Comparison of ENCODE assay signal across 24 cellular contexts in the genomic region with DNA sequence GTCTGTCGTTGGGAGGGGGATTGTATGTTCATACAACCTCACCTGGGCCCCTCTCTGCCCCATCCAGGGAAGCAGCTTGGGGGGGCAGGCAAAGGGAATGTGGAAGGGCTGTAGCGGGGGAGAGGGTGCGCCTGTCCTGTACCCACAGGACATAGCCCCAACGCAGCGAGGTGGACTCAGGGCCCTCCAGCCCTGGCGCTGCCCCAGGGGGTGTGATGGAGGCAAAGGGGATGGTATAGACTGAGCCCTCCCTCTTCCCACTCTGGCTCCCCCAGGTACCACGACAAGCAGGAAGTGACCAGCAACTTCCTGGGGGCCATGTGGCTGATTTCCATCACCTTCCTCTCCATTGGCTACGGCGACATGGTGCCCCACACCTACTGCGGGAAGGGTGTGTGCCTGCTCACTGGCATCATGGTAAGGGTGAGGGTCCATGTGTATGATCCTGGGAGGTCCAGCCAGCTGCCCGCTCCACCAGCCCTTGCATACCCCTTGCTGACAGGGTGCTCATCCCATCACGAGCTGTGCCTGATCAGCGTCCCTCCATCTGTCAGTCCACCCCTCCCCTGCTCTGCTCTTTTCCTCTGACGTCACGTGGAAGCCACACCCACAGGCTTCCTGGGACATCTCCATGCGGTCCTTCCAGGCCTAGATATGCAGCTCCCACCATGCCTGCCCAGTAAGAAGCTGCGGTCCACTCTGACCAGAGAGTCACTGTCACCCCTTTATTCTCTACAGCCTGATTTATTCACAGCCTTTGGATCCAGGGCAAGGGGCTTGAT. TPM values are rescaled to one million over a fixed set of nuclear protein-coding genes. Genes with fewer than 3 reads are reported as not detected.
DNase-seq lines count a peak whose midpoint lies in the region; ATAC-seq and TF ChIP-seq lines count a peak whose summit lies in the region.
"Had no signal": no experiment of that assay in that cellular context is flagged by ENCODE, and none has a peak within 500 bp of the region (broad histone marks: within the 10 kb centered on the region; RNA-seq: fewer than 3 reads in every experiment).

No MANE protein-coding gene starts in this region.

- no peak for TF ChIP-seq CTCF in BE2C (IDR thresholded peaks at IDR 0.05; ENCODE audit: low read depth, low read length)
- no peak for TF ChIP-seq CTCF in Panc1 (IDR thresholded peaks at IDR 0.05)
- TF ChIP-seq CTCF in Caco-2 (IDR thresholded peaks at IDR 0.05; ENCODE audit: insufficient read depth in 1 of 2, low read depth in 1 of 2, low read length in 1 of 2, severe bottlenecking in 1 of 2, unreplicated experiment in 1 of 2), result no peak

- CTCF ChIA-PET in Panc1 (lab: Charles Lee) (no interaction called here), Caco-2 (lab: Charles Lee) (no interaction called here)

- H3K56ac ChIP-seq in mesendoderm (ENCODE audit: low read length), result peak overlapping the region; percentile 15

- no peak overlapping the region for H3K9ac ChIP-seq in GM23248
- no peak overlapping the region for H3K9ac ChIP-seq in mesendoderm (ENCODE audit: low read length)
- H3K9ac ChIP-seq: KMS-11 had no signal

- H3K27me3 ChIP-seq in BE2C (no peaks in the 10 kb centered on the region), GM23248 (replicated peaks; ENCODE audit: insufficient read depth) (no peaks in the 10 kb centered on the region), Panc1 (ENCODE audit: control insufficient read depth, insufficient read depth, low read length) (no peaks in the 10 kb centered on the region), mesendoderm (ENCODE audit: insufficient read depth, low read length, poor library complexity) (no peaks in the 10 kb centered on the region), Caco-2 (replicated peaks; ENCODE audit: control insufficient read depth, insufficient read depth, low read length) (no peaks in the 10 kb centered on the region)

- no peaks in the 10 kb centered on the region for H3K4me1 Mint-ChIP-seq in Caco-2 (ENCODE audit: low read depth, unreplicated experiment)
- H3K4me1 Mint-ChIP-seq: activated CD4-positive, alpha-beta T cell treated with anti-CD3 and anti-CD28 coated beads for 36 hours; CD8-positive, alpha-beta memory T cell had no signal

- POLR2A ChIA-PET in Panc1 (lab: Charles Lee) (no interaction called here), Caco-2 (lab: Charles Lee) (interaction anchor here (0.6 kb wide), 1 partner anchor 457 kb away, joined by 4 read pairs; no protein-coding TSS in a partner anchor)

- no peak overlapping the region for H2BK15ac ChIP-seq in mesendoderm (replicated peaks; ENCODE audit: low read depth)

- no peaks in the 10 kb centered on the region for H3K9me3 ChIP-seq in BE2C
- H3K9me3 ChIP-seq in GM23248 (ENCODE audit: low read depth), result no peaks in the 10 kb centered on the region
- H3K9me3 ChIP-seq in Panc1 (ENCODE audit: control insufficient read depth, insufficient read depth, low read depth, low read length), result no peaks in the 10 kb centered on the region
- H3K9me3 ChIP-seq in Caco-2, result no peaks in the 10 kb centered on the region
- H3K9me3 ChIP-seq: esophagus squamous epithelium, gastroesophageal sphincter, prostate gland, SJSA1, stomach, tibial artery had no signal

- ATAC-seq in Panc1 (peak; percentile 75), GM18909 (IDR thresholded peaks at IDR 0.05; ENCODE audit: poor library complexity, unreplicated experiment) (no peak), GM21786 (IDR thresholded peaks at IDR 0.05; ENCODE audit: unreplicated experiment) (no peak)
- ATAC-seq: activated CD4-positive, alpha-beta T cell treated with anti-CD3 and anti-CD28 coated beads for 36 hours; gastroesophageal sphincter; GM12878 had no signal

- no peak overlapping the region for H4K5ac ChIP-seq in mesendoderm (ENCODE audit: low read length)

- H2BK5ac ChIP-seq in mesendoderm (ENCODE audit: low read length), result no peak overlapping the region

- H3K36me3 Mint-ChIP-seq in Caco-2 (ENCODE audit: insufficient read depth, unreplicated experiment), result no peaks in the 10 kb centered on the region
- H3K36me3 Mint-ChIP-seq: CD8-positive, alpha-beta memory T cell had no signal

- H3K23ac ChIP-seq in mesendoderm (ENCODE audit: low read length), result no peak overlapping the region

- H3K4me3 ChIP-seq in BE2C (ENCODE audit: low read depth, low read length) (no peak overlapping the region), GM23248 (no peak overlapping the region), Panc1 (ENCODE audit: low read depth in 2 of 2, low read length in 2 of 2) (no peak overlapping the region), mesendoderm (ENCODE audit: low read length) (no peak overlapping the region), Caco-2 (ENCODE audit: low read depth, low read length) (no peak overlapping the region)
- H3K4me3 ChIP-seq: esophagus squamous epithelium, gastroesophageal sphincter, GM12878, prostate gland, SJSA1, stomach, tibial artery had no signal

- no peak overlapping the region for H2AK5ac ChIP-seq in mesendoderm (ENCODE audit: low read length)

- no peaks in the 10 kb centered on the region for H3K79me2 ChIP-seq in GM23248 (ENCODE audit: insufficient read depth)
- no peaks in the 10 kb centered on the region for H3K79me2 ChIP-seq in mesendoderm (ENCODE audit: control insufficient read depth, insufficient read depth, low read length)

- no peak overlapping the region for H2BK120ac ChIP-seq in mesendoderm (ENCODE audit: low read depth, low read length)

- H3F3A ChIP-seq in GM23248 (ENCODE audit: insufficient read depth), result no peaks in the 10 kb centered on the region

- intact Hi-C loops in Panc1 (cut with micrococcal nuclease; ENCODE audit: unreplicated experiment), result no loop called here
- intact Hi-C loops in Caco-2 (cut with micrococcal nuclease; ENCODE audit: unreplicated experiment), result no loop called here

- in situ Hi-C loops in GM23248 (cut with MboI) (no loop called here), Panc1 (cut with HindIII; ENCODE audit: low pct_unique_long_range_greater_than_20kb, low sequenced_read_pairs) (no loop called here)

- H3K4me1 ChIP-seq in BE2C, result no peaks in the 10 kb centered on the region
- no peaks in the 10 kb centered on the region for H3K4me1 ChIP-seq in GM23248 (ENCODE audit: insufficient read depth)
- H3K4me1 ChIP-seq in Panc1 (ENCODE audit: control insufficient read depth, insufficient read depth, low read length), result no peaks in the 10 kb centered on the region
- H3K4me1 ChIP-seq in mesendoderm (ENCODE audit: control insufficient read depth, low read depth, low read length), result no peaks in the 10 kb centered on the region
- H3K4me1 ChIP-seq in Caco-2, result no peaks in the 10 kb centered on the region
- H3K4me1 ChIP-seq: esophagus squamous epithelium, gastroesophageal sphincter, prostate gland, SJSA1, stomach, tibial artery had no signal

- no peak overlapping the region for H3K27ac Mint-ChIP-seq in Caco-2 (ENCODE audit: unreplicated experiment)
- H3K27ac Mint-ChIP-seq: activated CD4-positive, alpha-beta T cell treated with anti-CD3 and anti-CD28 coated beads for 36 hours; activated T-cell treated with anti-CD3 and anti-CD28 coated beads, Interleukin-2, amount 50 U/mL, for 24 hours had no signal

- H3K9me2 ChIP-seq in GM23248 (ENCODE audit: insufficient read depth), result no peaks in the 10 kb centered on the region

- H3K9me3 Mint-ChIP-seq in Caco-2 (ENCODE audit: unreplicated experiment), result no peaks in the 10 kb centered on the region
- H3K9me3 Mint-ChIP-seq: activated T-cell treated with anti-CD3 and anti-CD28 coated beads, Interleukin-2, amount 50 U/mL, for 24 hours; CD8-positive, alpha-beta memory T cell had no signal

- WGBS in GM23248 (ENCODE audit: low coverage in 1 of 2, low lambda C conversion rate in 2 of 2, missing lambda C conversion rate in 2 of 2), 2 experiments, result 52 to 60% methylated on average over 16 to 17 of the region's 17 CpGs
- no CpG with 5 or more reads among the region's 17 CpGs for WGBS in mesendoderm (ENCODE audit: extremely low coverage, insufficient coverage, low lambda C conversion rate)

- H3K4ac ChIP-seq in mesendoderm (ENCODE audit: low read depth, low read length), result no peak overlapping the region

- H2AFZ ChIP-seq in GM23248, result no peak overlapping the region

- H3K27me3 Mint-ChIP-seq in Caco-2 (ENCODE audit: insufficient read depth, unreplicated experiment), result no peaks in the 10 kb centered on the region

- no TSS peak for BruUV-seq in Panc1 (replicated peaks; lab: Mats Ljungman, UMichigan)
- no TSS peak for BruUV-seq in Caco-2 (replicated peaks; lab: Mats Ljungman, UMichigan)

- no peaks in the 10 kb centered on the region for H3K79me1 ChIP-seq in mesendoderm (ENCODE audit: low read length)

- H3K36me3 ChIP-seq in BE2C (no peaks in the 10 kb centered on the region), GM23248 (ENCODE audit: low read depth) (no peaks in the 10 kb centered on the region), Panc1 (ENCODE audit: control insufficient read depth, insufficient read depth, low read length) (no peaks in the 10 kb centered on the region), mesendoderm (ENCODE audit: control insufficient read depth, insufficient read depth, low read length) (no peaks in the 10 kb centered on the region), Caco-2 (ENCODE audit: control insufficient read depth, insufficient read depth, low read length) (no peaks in the 10 kb centered on the region)
- H3K36me3 ChIP-seq: esophagus squamous epithelium, gastroesophageal sphincter, prostate gland, SJSA1, stomach, tibial artery had no signal

- no peak overlapping the region for H3K4me3 Mint-ChIP-seq in Caco-2 (ENCODE audit: unreplicated experiment)
- H3K4me3 Mint-ChIP-seq: activated CD4-positive, alpha-beta T cell treated with anti-CD3 and anti-CD28 coated beads for 36 hours; activated T-cell treated with anti-CD3 and anti-CD28 coated beads, Interleukin-2, amount 50 U/mL, for 24 hours; CD8-positive, alpha-beta memory T cell had no signal

- H3K4me2 ChIP-seq in GM23248 (ENCODE audit: unreplicated experiment) (no peak overlapping the region), mesendoderm (ENCODE audit: low read length) (no peak overlapping the region)
- H3K4me2 ChIP-seq: KMS-11 had no signal

- no peak overlapping the region for H4K8ac ChIP-seq in mesendoderm (ENCODE audit: low read depth, low read length)

- H3K27ac ChIP-seq in GM23248 (no peak overlapping the region), Panc1 (ENCODE audit: low read length) (no peak overlapping the region), mesendoderm (ENCODE audit: low read depth, low read length) (no peak overlapping the region)
- H3K27ac ChIP-seq: esophagus squamous epithelium, gastroesophageal sphincter, KMS-11, prostate gland, SJSA1, stomach, tibial artery had no signal

- DNase-seq in BE2C, result peak; percentile 39
- DNase-seq in GM23248, result peak; percentile 32
- DNase-seq in Panc1 (ENCODE audit: low read depth, low spot score), result no peak
- DNase-seq in mesendoderm, result peak; percentile 42
- no peak for DNase-seq in Caco-2
- DNase-seq: activated CD4-positive, alpha-beta T cell treated with anti-CD3 and anti-CD28 coated beads for 36 hours; activated T-cell treated with anti-CD3 and anti-CD28 coated beads, Interleukin-2, amount 50 U/mL, for 24 hours; anterior cingulate cortex; CD8-positive, alpha-beta memory T cell; DND-41; esophagus squamous epithelium; kidney; NCI-H2171; NCI-H524 treated with DMSO at 0.1 percent for 48 hours; stimulated activated CD4-positive, alpha-beta T cell treated with anti-CD3 and anti-CD28 coated beads, Interleukin-15, amount 100 ng/mL, for 24 hours; stomach; tibial artery had no signal

- H4K20me1 ChIP-seq in GM23248 (ENCODE audit: insufficient read depth), result no peaks in the 10 kb centered on the region

- H3K18ac ChIP-seq in mesendoderm (ENCODE audit: low read length), result no peak overlapping the region

RNA-seq across cellular contexts. Expression of a gene that starts 18.3 kb away (rescaled TPM):
- 9.5 TPM for polyA plus RNA-seq in BE2C (2012; ENCODE audit: insufficient read depth, insufficient read length, low read depth)
- not detected in 2 replicates for total RNA-seq in GM23248 (2014; rRNA removed; shearing (Covaris generic))
- polyA plus RNA-seq in GM23248 (2016; fragmentation: Nextera tagmentation; extraction: Ambion mirVana), result not detected in 2 replicates
- total RNA-seq in Panc1 (2021; ENCODE audit: unreplicated experiment) (0.90 TPM), Caco-2 (2022) (not detected in 2 replicates)
- 3.0 TPM for polyA plus RNA-seq in Panc1 (2012; ENCODE audit: insufficient read length)
- polyA plus RNA-seq in mesendoderm (2013, experiment 1 of 2), result 1.3 TPM
- 1.1 TPM for polyA plus RNA-seq in mesendoderm (2013, experiment 2 of 2)
- total RNA-seq: SJSA1, stomach had no signal
- polyA plus RNA-seq: CD8-positive, alpha-beta memory T cell had no signal

RNA-seq across cellular contexts. Expression of a gene that starts 22.7 kb away (rescaled TPM):
- polyA plus RNA-seq in BE2C (2012; ENCODE audit: insufficient read depth, insufficient read length, low read depth), result 2.8 TPM
- total RNA-seq in GM23248 (2014; rRNA removed; shearing (Covaris generic)), result 15.9 and 19.7 TPM in 2 replicates
- polyA plus RNA-seq in GM23248 (2016; fragmentation: Nextera tagmentation; extraction: Ambion mirVana), result 5.4 and 5.7 TPM in 2 replicates
- total RNA-seq in Panc1 (2021; ENCODE audit: unreplicated experiment), result 21.4 TPM
- polyA plus RNA-seq in Panc1 (2012; ENCODE audit: insufficient read length), result 25.6 TPM
- 1.6 TPM for polyA plus RNA-seq in mesendoderm (2013, experiment 1 of 2)
- 1.6 TPM for polyA plus RNA-seq in mesendoderm (2013, experiment 2 of 2)
- 6.0 and 6.5 TPM in 2 replicates for total RNA-seq in Caco-2 (2022)

RNA-seq across cellular contexts. Expression of a gene that starts 52.4 kb away (rescaled TPM):
- polyA plus RNA-seq in BE2C (2012; ENCODE audit: insufficient read depth, insufficient read length, low read depth), result 355 TPM
- 14.4 and 29.6 TPM in 2 replicates for total RNA-seq in GM23248 (2014; rRNA removed; shearing (Covaris generic))
- 125 and 130 TPM in 2 replicates for polyA plus RNA-seq in GM23248 (2016; fragmentation: Nextera tagmentation; extraction: Ambion mirVana)
- total RNA-seq in Panc1 (2021; ENCODE audit: unreplicated experiment) (110 TPM), Caco-2 (2022) (73.3 TPM in 2 replicates)
- polyA plus RNA-seq in Panc1 (2012; ENCODE audit: insufficient read length), result 188 TPM
- 77.3 TPM for polyA plus RNA-seq in mesendoderm (2013, experiment 1 of 2)
- 80.4 TPM for polyA plus RNA-seq in mesendoderm (2013, experiment 2 of 2)

Comparison
In these comparisons a context has a peak if more than half of its experiments do, and no peak if none do; other contexts are left out.
1. DNase-seq: peak in BE2C (single experiment), GM23248 (single experiment) and mesendoderm (single experiment); none in Panc1 (single experiment) and Caco-2 (0 of 2).